Comparison of ENCODE assay signal across 15 cellular contexts in genomic region chr15:85444329-85444605, GRCh38.
DNase-seq lines count a peak whose midpoint lies in the region; ATAC-seq and TF ChIP-seq lines count a peak whose summit lies in the region.
"Had no signal": no experiment of that assay in that cellular context is flagged by ENCODE, and none has a peak within 500 bp of the region (broad histone marks: within the 10 kb centered on the region; RNA-seq: fewer than 3 reads in every experiment).

No MANE protein-coding gene starts in this region.

- no peaks in the 10 kb centered on the region for H3K27me3 ChIP-seq in left lung

- intact Hi-C loops in Right ventricle myocardium inferior (cut with DNase I) (loop anchor here (5.0 kb wide), 1 partner anchor 42 kb away; no protein-coding TSS in a partner anchor), Right ventricle myocardium superior (cut with DNase I) (no loop called here), left lung (cut with DNase I) (no loop called here)
- intact Hi-C loops in activated T-helper 2 cell treated with anti-CD3 and anti-CD28 coated beads, Interferon-gamma antibody, Interleukin-2, Interleukin-4, amounts not matched to agents 10 μg/mL and 5 μg/mL and 100 μg/mL, durations not matched to agents 14 hours and 24 hours and 36 hours (cut with micrococcal nuclease), result no loop called here

- peak; percentile 6 for ATAC-seq in Right ventricle myocardium inferior
- no peak for ATAC-seq in Right ventricle myocardium superior (ENCODE audit: poor library complexity)
- ATAC-seq in left lung, result no peak
- no peak for ATAC-seq in GM19467 (IDR thresholded peaks at IDR 0.05; ENCODE audit: unreplicated experiment)

- peak overlapping the region; percentile 42 to 49 for H3K27ac ChIP-seq in left lung
- H3K27ac ChIP-seq: epithelial cell of prostate, GM23248, HL-60 had no signal

- peak overlapping the region; percentile 40 for H3K27ac Mint-ChIP-seq in activated T-helper 2 cell treated with anti-CD3 and anti-CD28 coated beads, Interferon-gamma antibody, Interleukin-2, Interleukin-4, amounts not matched to agents 10 μg/mL and 5 μg/mL and 100 μg/mL, durations not matched to agents 14 hours and 24 hours and 36 hours
- peak overlapping the region; percentile 79 for H3K27ac Mint-ChIP-seq in type B pancreatic cell

- no peak overlapping the region for H3K4me3 ChIP-seq in left lung
- H3K4me3 ChIP-seq: GM23248 had no signal

- H3K4me1 Mint-ChIP-seq in activated T-helper 2 cell treated with anti-CD3 and anti-CD28 coated beads, Interferon-gamma antibody, Interleukin-2, Interleukin-4, amounts not matched to agents 10 μg/mL and 5 μg/mL and 100 μg/mL, durations not matched to agents 14 hours and 24 hours and 36 hours (ENCODE audit: low read depth), result peaks cover 41% of the 10 kb centered on the region
- peaks cover 22% of the 10 kb centered on the region for H3K4me1 Mint-ChIP-seq in type B pancreatic cell (ENCODE audit: unreplicated experiment)

- peaks cover 20% of the 10 kb centered on the region for H3K36me3 Mint-ChIP-seq in activated T-helper 2 cell treated with anti-CD3 and anti-CD28 coated beads, Interferon-gamma antibody, Interleukin-2, Interleukin-4, amounts not matched to agents 10 μg/mL and 5 μg/mL and 100 μg/mL, durations not matched to agents 14 hours and 24 hours and 36 hours (ENCODE audit: low read depth)
- peaks cover 15% of the 10 kb centered on the region for H3K36me3 Mint-ChIP-seq in type B pancreatic cell

- no peak overlapping the region for H3K4me3 Mint-ChIP-seq in activated T-helper 2 cell treated with anti-CD3 and anti-CD28 coated beads, Interferon-gamma antibody, Interleukin-2, Interleukin-4, amounts not matched to agents 10 μg/mL and 5 μg/mL and 100 μg/mL, durations not matched to agents 14 hours and 24 hours and 36 hours (ENCODE audit: low read depth)
- no peak overlapping the region for H3K4me3 Mint-ChIP-seq in type B pancreatic cell

- H3K4me1 ChIP-seq in left lung, result peaks cover 14 to 20% of the 10 kb centered on the region in 2 donors

- H3K36me3 ChIP-seq in left lung, result no peaks in the 10 kb centered on the region

- DNase-seq in Right ventricle myocardium inferior (ENCODE audit: missing footprints) (no peak), Right ventricle myocardium superior (no peak), left lung (no peak), type B pancreatic cell (ENCODE audit: extremely low spot score, unreplicated experiment) (no peak), SKM-1 (lab: John Stamatoyannopoulos, UW; ENCODE audit: unreplicated experiment) (no peak), activated T-cell treated with anti-CD3 and anti-CD28 coated beads for 4 hours (no peak)
- no peak for DNase-seq in activated T-helper 2 cell treated with anti-CD3 and anti-CD28 coated beads, Interferon-gamma antibody, Interleukin-2, Interleukin-4, amounts not matched to agents 10 μg/mL and 5 μg/mL and 100 μg/mL, durations not matched to agents 14 hours and 24 hours and 36 hours (ENCODE audit: low spot score)
- DNase-seq: activated CD4-positive, CD25-positive, alpha-beta regulatory T cell treated with anti-CD3 and anti-CD28 coated beads, Interleukin-2, amount 50 U/mL, for 72 hours; activated T-cell treated with anti-CD3 and anti-CD28 coated beads, Interleukin-2, amount 50 U/mL, for 4 hours; NCI-H446 treated with DMSO at 0.1 percent for 48 hours; retina had no signal

- H3K9me3 ChIP-seq in left lung, result no peaks in the 10 kb centered on the region

- no peaks in the 10 kb centered on the region for H3K27me3 Mint-ChIP-seq in activated T-helper 2 cell treated with anti-CD3 and anti-CD28 coated beads, Interferon-gamma antibody, Interleukin-2, Interleukin-4, amounts not matched to agents 10 μg/mL and 5 μg/mL and 100 μg/mL, durations not matched to agents 14 hours and 24 hours and 36 hours (ENCODE audit: low read depth)
- no peaks in the 10 kb centered on the region for H3K27me3 Mint-ChIP-seq in type B pancreatic cell

- no peak for TF ChIP-seq CTCF in left lung (IDR thresholded peaks at IDR 0.05)
- TF ChIP-seq CTCF in type B pancreatic cell (conservative IDR thresholded peaks at IDR 0.05), result no peak

- H3K9me3 Mint-ChIP-seq in activated T-helper 2 cell treated with anti-CD3 and anti-CD28 coated beads, Interferon-gamma antibody, Interleukin-2, Interleukin-4, amounts not matched to agents 10 μg/mL and 5 μg/mL and 100 μg/mL, durations not matched to agents 14 hours and 24 hours and 36 hours, result peaks cover 21% of the 10 kb centered on the region
- peaks cover 7% of the 10 kb centered on the region for H3K9me3 Mint-ChIP-seq in type B pancreatic cell
